Comparison of ENCODE assay signal across 13 cellular contexts in the genomic region with DNA sequence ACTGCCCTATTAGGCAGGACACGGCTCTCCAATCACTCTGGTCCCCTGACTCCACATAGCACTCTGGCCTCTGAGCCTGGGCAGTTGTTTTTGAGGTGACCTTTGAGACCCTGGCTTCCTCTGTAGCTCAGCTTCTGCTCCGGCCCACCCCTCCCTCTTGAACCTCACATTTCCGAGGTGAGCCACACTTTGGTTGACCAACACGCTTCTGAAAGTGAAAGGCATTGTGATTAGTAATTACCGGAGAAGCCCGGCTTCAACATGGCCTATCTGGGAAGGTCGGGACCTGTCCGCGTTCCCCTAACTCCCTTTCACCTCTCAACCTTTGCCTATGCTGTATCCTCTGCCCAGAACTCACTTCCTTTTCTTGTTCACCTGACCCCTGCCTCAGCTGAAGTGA. TPM values are rescaled to one million over a fixed set of nuclear protein-coding genes. Genes with fewer than 3 reads are reported as not detected.
DNase-seq lines count a peak whose midpoint lies in the region; ATAC-seq and TF ChIP-seq lines count a peak whose summit lies in the region.
"Had no signal": no experiment of that assay in that cellular context is flagged by ENCODE, and none has a peak within 500 bp of the region (broad histone marks: within the 10 kb centered on the region; RNA-seq: fewer than 3 reads in every experiment).

No MANE protein-coding gene starts in this region.

- H3K27ac Mint-ChIP-seq in CD8-positive, alpha-beta memory T cell, result peak overlapping the region in 5 of 8 donors; percentile 39 to 85 (median 64)
- no peak overlapping the region for H3K27ac Mint-ChIP-seq in activated CD4-positive, alpha-beta memory T cell treated with anti-CD3 and anti-CD28 coated beads, Interleukin-2, amount 10 ng/mL, durations not matched to agents 7 days and 5 days

- intact Hi-C loops in prostate gland (cut with DNase I), result no loop called here

- peak overlapping the region in 5 of 7 donors; percentile 34 to 71 (median 61) for H3K4me3 Mint-ChIP-seq in CD8-positive, alpha-beta memory T cell
- no peak overlapping the region for H3K4me3 Mint-ChIP-seq in activated CD4-positive, alpha-beta memory T cell treated with anti-CD3 and anti-CD28 coated beads, Interleukin-2, amount 10 ng/mL, durations not matched to agents 7 days and 5 days

- H3K9me2 ChIP-seq in hepatocyte (replicated peaks; ENCODE audit: insufficient read depth), result no peaks in the 10 kb centered on the region

- CTCF ChIA-PET in CD8-positive, alpha-beta memory T cell (lab: Charles Lee), result interaction anchor here (0.6 kb wide), 1 partner anchor 38 kb away, joined by 3 read pairs; no protein-coding TSS in a partner anchor
- CTCF ChIA-PET in activated CD4-positive, alpha-beta memory T cell treated with anti-CD3 and anti-CD28 coated beads, Interleukin-2, amount 10 ng/mL, durations not matched to agents 7 days and 5 days (lab: Charles Lee), result no interaction called here

- H3K4me1 Mint-ChIP-seq in CD8-positive, alpha-beta memory T cell, result peaks cover 12 to 34% (median 14%) of the 10 kb centered on the region in 3 donors
- peaks cover 21% of the 10 kb centered on the region for H3K4me1 Mint-ChIP-seq in activated CD4-positive, alpha-beta memory T cell treated with anti-CD3 and anti-CD28 coated beads, Interleukin-2, amount 10 ng/mL, durations not matched to agents 7 days and 5 days

- ATAC-seq in HG02943 (IDR thresholded peaks at IDR 0.05; ENCODE audit: low read depth, unreplicated experiment), result peak; percentile 86

- POLR2A ChIA-PET in CD8-positive, alpha-beta memory T cell (lab: Charles Lee), result interaction anchor here (1.6 kb wide), 1 partner anchor 164 kb away, joined by 3 read pairs; no protein-coding TSS in a partner anchor
- POLR2A ChIA-PET in activated CD4-positive, alpha-beta memory T cell treated with anti-CD3 and anti-CD28 coated beads, Interleukin-2, amount 10 ng/mL, durations not matched to agents 7 days and 5 days (lab: Charles Lee), result interaction anchor here (1.3 kb wide), 1 partner anchor 10 kb away, joined by 4 read pairs; no protein-coding TSS in a partner anchor

- H3K4me3 ChIP-seq in CD8-positive, alpha-beta memory T cell (ENCODE audit: low read length), result no peak overlapping the region
- H3K4me3 ChIP-seq in prostate gland (no peak overlapping the region), hepatocyte (no peak overlapping the region)
- H3K4me3 ChIP-seq: thyroid gland had no signal

- H3K27me3 ChIP-seq in CD8-positive, alpha-beta memory T cell (ENCODE audit: insufficient read depth, low read length, poor library complexity, severe bottlenecking), result no peaks in the 10 kb centered on the region
- no peaks in the 10 kb centered on the region for H3K27me3 ChIP-seq in prostate gland (replicated peaks; ENCODE audit: insufficient read depth)
- H3K27me3 ChIP-seq in hepatocyte, result no peaks in the 10 kb centered on the region
- H3K27me3 ChIP-seq: thyroid gland had no signal

- H3K27me3 Mint-ChIP-seq in CD8-positive, alpha-beta memory T cell, result peaks cover 2 to 7% of the 10 kb centered on the region in 2 donors
- peaks cover 49% of the 10 kb centered on the region for H3K27me3 Mint-ChIP-seq in activated CD4-positive, alpha-beta memory T cell treated with anti-CD3 and anti-CD28 coated beads, Interleukin-2, amount 10 ng/mL, durations not matched to agents 7 days and 5 days

- H4K20me1 ChIP-seq in hepatocyte (ENCODE audit: insufficient read depth, poor library complexity, severe bottlenecking), result no peaks in the 10 kb centered on the region

- peaks cover 0 to 1% (median 0%) of the 10 kb centered on the region in 3 donors for H3K36me3 Mint-ChIP-seq in CD8-positive, alpha-beta memory T cell
- peaks cover 10% of the 10 kb centered on the region for H3K36me3 Mint-ChIP-seq in activated CD4-positive, alpha-beta memory T cell treated with anti-CD3 and anti-CD28 coated beads, Interleukin-2, amount 10 ng/mL, durations not matched to agents 7 days and 5 days (ENCODE audit: low read depth)

- H3K9me3 Mint-ChIP-seq in CD8-positive, alpha-beta memory T cell, result no peaks in the 10 kb centered on the region
- peaks cover 3% of the 10 kb centered on the region for H3K9me3 Mint-ChIP-seq in activated CD4-positive, alpha-beta memory T cell treated with anti-CD3 and anti-CD28 coated beads, Interleukin-2, amount 10 ng/mL, durations not matched to agents 7 days and 5 days

- no peak overlapping the region for H2AFZ ChIP-seq in hepatocyte

- no peaks in the 10 kb centered on the region for H3K36me3 ChIP-seq in CD8-positive, alpha-beta memory T cell (ENCODE audit: insufficient read depth, low read length)
- H3K36me3 ChIP-seq in prostate gland (no peaks in the 10 kb centered on the region), hepatocyte (replicated peaks; ENCODE audit: insufficient read depth, low read depth) (no peaks in the 10 kb centered on the region)
- H3K36me3 ChIP-seq: thyroid gland had no signal

- TF ChIP-seq CTCF in prostate gland (IDR thresholded peaks at IDR 0.05), result no peak
- TF ChIP-seq CTCF in hepatocyte (IDR thresholded peaks at IDR 0.05; ENCODE audit: poor library complexity), result no peak

- DNase-seq in CD8-positive, alpha-beta memory T cell, result no peak
- DNase-seq in GM19238 (ENCODE audit: insufficient read length, low spot score) (peak; percentile 53), prostate gland (ENCODE audit: low spot score) (no peak), anterior cingulate cortex (lab: John Stamatoyannopoulos, UW) (no peak), NCI-H524 (lab: John Stamatoyannopoulos, UW) (no peak), hepatocyte (ENCODE audit: low spot score) (no peak)
- peak; percentile 38 for DNase-seq in activated CD4-positive, alpha-beta memory T cell treated with anti-CD3 and anti-CD28 coated beads, Interleukin-2, amount 10 ng/mL, durations not matched to agents 7 days and 5 days
- DNase-seq: thyroid gland had no signal

- no peak overlapping the region for H3K4me2 ChIP-seq in hepatocyte
- H3K4me2 ChIP-seq: KMS-11 had no signal

- H3K9me3 ChIP-seq in CD8-positive, alpha-beta memory T cell (ENCODE audit: low read length), result no peaks in the 10 kb centered on the region
- no peaks in the 10 kb centered on the region for H3K9me3 ChIP-seq in prostate gland
- H3K9me3 ChIP-seq in hepatocyte (ENCODE audit: low read depth), result no peaks in the 10 kb centered on the region
- H3K9me3 ChIP-seq: thyroid gland had no signal

- no peak for TF ChIP-seq POLR2A in prostate gland (IDR thresholded peaks at IDR 0.05)

- no peaks in the 10 kb centered on the region for H3K4me1 ChIP-seq in CD8-positive, alpha-beta memory T cell (ENCODE audit: insufficient read depth, low read length)
- no peaks in the 10 kb centered on the region for H3K4me1 ChIP-seq in prostate gland (replicated peaks)
- H3K4me1 ChIP-seq in hepatocyte (ENCODE audit: insufficient read depth), result no peaks in the 10 kb centered on the region
- H3K4me1 ChIP-seq: thyroid gland had no signal

- no peaks in the 10 kb centered on the region for H3K79me2 ChIP-seq in hepatocyte

- WGBS in prostate gland, result 76% methylated on average over 9 of the region's 9 CpGs
- 79% methylated on average over 9 of the region's 9 CpGs for WGBS in hepatocyte (ENCODE audit: low lambda C conversion rate, missing lambda C conversion rate)

- H3K27ac ChIP-seq in CD8-positive, alpha-beta memory T cell (ENCODE audit: low read depth, low read length), result no peak overlapping the region
- H3K27ac ChIP-seq in prostate gland, result no peak overlapping the region
- H3K27ac ChIP-seq in hepatocyte, result no peak overlapping the region
- H3K27ac ChIP-seq: C4-2B, KMS-11, thyroid gland had no signal

RNA-seq across cellular contexts. Expression of a gene that starts 10.3 kb away (rescaled TPM):
- total RNA-seq in CD8-positive, alpha-beta memory T cell, result 1 to 10 TPM; 2.1 to 2.7 TPM
- 0.46 TPM for polyA plus RNA-seq in CD8-positive, alpha-beta memory T cell
- total RNA-seq in activated CD4-positive, alpha-beta memory T cell treated with anti-CD3 and anti-CD28 coated beads, Interleukin-2, amount 10 ng/mL, durations not matched to agents 7 days and 5 days, result 10 to 100 TPM; 42.0 to 43.2 TPM
- total RNA-seq in prostate gland (1 to 10 TPM; 2.0 to 3.7 TPM), hepatocyte (0.52 and 0.60 TPM in 2 replicates)
- 0.43 and 0.50 TPM in 2 replicates for polyA plus RNA-seq in hepatocyte
- total RNA-seq: bronchial epithelial cell had no signal

RNA-seq across cellular contexts. Expression of a gene that starts 48.4 kb away (rescaled TPM):
- not detected for total RNA-seq in CD8-positive, alpha-beta memory T cell
- 0.12 TPM for polyA plus RNA-seq in CD8-positive, alpha-beta memory T cell
- total RNA-seq in activated CD4-positive, alpha-beta memory T cell treated with anti-CD3 and anti-CD28 coated beads, Interleukin-2, amount 10 ng/mL, durations not matched to agents 7 days and 5 days, result not detected
- total RNA-seq in prostate gland (not detected), hepatocyte (not detected in 2 replicates)
- not detected in 2 replicates for polyA plus RNA-seq in hepatocyte
- total RNA-seq: bronchial epithelial cell, glomerular endothelial cell, thyroid gland had no signal

Comparison
In these comparisons a context has a peak if more than half of its experiments do, and no peak if none do; other contexts are left out.
1. DNase-seq: peak in GM19238 (single experiment) and activated CD4-positive, alpha-beta memory T cell treated with anti-CD3 and anti-CD28 coated beads, Interleukin-2, amount 10 ng/mL, durations not matched to agents 7 days and 5 days (single experiment); none in CD8-positive, alpha-beta memory T cell (0 of 5), prostate gland (single experiment), anterior cingulate cortex (0 of 58), NCI-H524 (0 of 2) and hepatocyte (single experiment).
2. RNA of a gene that starts 10.3 kb away (total RNA-seq): 42.0 to 43.2 TPM in activated CD4-positive, alpha-beta memory T cell treated with anti-CD3 and anti-CD28 coated beads, Interleukin-2, amount 10 ng/mL, durations not matched to agents 7 days and 5 days; 2.0 to 3.7 TPM in prostate gland, 2.1 to 2.7 TPM in CD8-positive, alpha-beta memory T cell and 0.52 to 0.60 TPM in hepatocyte; every median in the first group is over 4 times any median in the second.